In the genomic region with DNA sequence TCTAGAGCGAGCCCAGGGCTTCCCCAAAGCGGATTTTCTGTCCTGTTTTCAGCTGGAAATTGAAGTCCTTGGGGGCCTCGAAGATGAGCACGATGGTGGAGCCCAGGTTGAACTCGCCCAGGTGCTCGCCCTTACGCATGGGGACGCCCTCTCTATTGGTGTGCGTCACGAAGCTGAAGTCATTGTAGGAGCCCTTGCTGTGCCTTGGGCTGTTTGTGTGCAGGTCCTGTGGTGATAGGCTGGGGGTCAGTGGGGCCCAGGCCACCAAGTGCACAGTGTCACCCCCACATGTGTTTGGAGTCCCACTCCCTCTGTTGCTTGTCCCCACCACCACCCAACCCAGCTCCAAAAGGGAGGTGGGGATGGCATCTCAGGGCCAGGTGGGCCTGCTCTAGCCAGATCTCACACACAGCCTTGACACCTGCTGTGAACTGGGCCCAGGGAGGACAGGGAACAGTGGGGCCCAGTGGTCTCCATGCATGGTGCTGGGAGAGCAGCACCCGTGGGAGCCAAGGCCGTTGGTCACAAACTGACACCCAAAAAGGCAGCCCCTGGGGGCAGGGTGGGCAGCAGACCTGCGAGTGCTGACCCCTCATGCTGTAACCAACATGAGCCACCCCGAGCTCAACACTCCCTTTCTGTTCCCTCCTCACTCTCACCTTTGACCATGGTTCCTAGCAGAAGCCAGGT, we compare ENCODE assay signal across 1 cellular context.
TF ChIP-seq lines count a peak whose summit lies in the region.

No MANE protein-coding gene starts in this region.

TF ChIP-seq in HepG2, 621 proteins besides CTCF, POLR2A, EP300 and RAD21:
- no peak for TF ChIP-seq ATF1 (CRISPR knock-in tag; IDR thresholded peaks at IDR 0.05)
- peak; percentile 19; the same call in 1 of the 2 replicates for TF ChIP-seq POLR2G (IDR thresholded peaks at IDR 0.05; ENCODE audit: low read depth, low read length)
- no peak for TF ChIP-seq ZNF615 (CRISPR knock-in tag; IDR thresholded peaks at IDR 0.05; ENCODE audit: borderline replicate concordance)
- TF ChIP-seq, protein P1, sequence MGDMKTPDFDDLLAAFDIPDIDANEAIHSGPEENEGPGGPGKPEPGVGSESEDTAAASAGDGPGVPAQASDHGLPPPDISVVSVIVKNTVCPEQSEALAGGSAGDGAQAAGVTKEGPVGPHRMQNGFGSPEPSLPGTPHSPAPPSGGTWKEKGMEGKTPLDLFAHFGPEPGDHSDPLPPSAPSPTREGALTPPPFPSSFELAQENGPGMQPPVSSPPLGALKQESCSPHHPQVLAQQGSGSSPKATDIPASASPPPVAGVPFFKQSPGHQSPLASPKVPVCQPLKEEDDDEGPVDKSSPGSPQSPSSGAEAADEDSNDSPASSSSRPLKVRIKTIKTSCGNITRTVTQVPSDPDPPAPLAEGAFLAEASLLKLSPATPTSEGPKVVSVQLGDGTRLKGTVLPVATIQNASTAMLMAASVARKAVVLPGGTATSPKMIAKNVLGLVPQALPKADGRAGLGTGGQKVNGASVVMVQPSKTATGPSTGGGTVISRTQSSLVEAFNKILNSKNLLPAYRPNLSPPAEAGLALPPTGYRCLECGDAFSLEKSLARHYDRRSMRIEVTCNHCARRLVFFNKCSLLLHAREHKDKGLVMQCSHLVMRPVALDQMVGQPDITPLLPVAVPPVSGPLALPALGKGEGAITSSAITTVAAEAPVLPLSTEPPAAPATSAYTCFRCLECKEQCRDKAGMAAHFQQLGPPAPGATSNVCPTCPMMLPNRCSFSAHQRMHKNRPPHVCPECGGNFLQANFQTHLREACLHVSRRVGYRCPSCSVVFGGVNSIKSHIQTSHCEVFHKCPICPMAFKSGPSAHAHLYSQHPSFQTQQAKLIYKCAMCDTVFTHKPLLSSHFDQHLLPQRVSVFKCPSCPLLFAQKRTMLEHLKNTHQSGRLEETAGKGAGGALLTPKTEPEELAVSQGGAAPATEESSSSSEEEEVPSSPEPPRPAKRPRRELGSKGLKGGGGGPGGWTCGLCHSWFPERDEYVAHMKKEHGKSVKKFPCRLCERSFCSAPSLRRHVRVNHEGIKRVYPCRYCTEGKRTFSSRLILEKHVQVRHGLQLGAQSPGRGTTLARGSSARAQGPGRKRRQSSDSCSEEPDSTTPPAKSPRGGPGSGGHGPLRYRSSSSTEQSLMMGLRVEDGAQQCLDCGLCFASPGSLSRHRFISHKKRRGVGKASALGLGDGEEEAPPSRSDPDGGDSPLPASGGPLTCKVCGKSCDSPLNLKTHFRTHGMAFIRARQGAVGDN (CRISPR knock-in tag; IDR thresholded peaks at IDR 0.05) = 0 out of 2 replicates have a peak, but pooled peaks have one; percentile 8
- no peak for TF ChIP-seq NR2F1 (CRISPR knock-in tag; IDR thresholded peaks at IDR 0.05)
- no peak for TF ChIP-seq KLF12 (CRISPR knock-in tag; IDR thresholded peaks at IDR 0.05; ENCODE audit: borderline replicate concordance)
- no peak for TF ChIP-seq ZNF713 (CRISPR knock-in tag; IDR thresholded peaks at IDR 0.05)
- TF ChIP-seq HDAC6 (IDR thresholded peaks at IDR 0.05; ENCODE audit: low read depth, low read length) = no peak
- no peak for TF ChIP-seq WIZ (CRISPR knock-in tag; IDR thresholded peaks at IDR 0.05)
- TF ChIP-seq ZNF782 (CRISPR knock-in tag; IDR thresholded peaks at IDR 0.05; ENCODE audit: borderline replicate concordance) = no peak
- no peak for TF ChIP-seq SIX1 (CRISPR knock-in tag; IDR thresholded peaks at IDR 0.05; ENCODE audit: borderline replicate concordance)
- peak; percentile 89 for TF ChIP-seq AGO2 (optimal IDR thresholded peaks at IDR 0.05; ENCODE audit: low read depth, low read length)
